8 cellular contexts compared by ENCODE assay signal in the genomic region with DNA sequence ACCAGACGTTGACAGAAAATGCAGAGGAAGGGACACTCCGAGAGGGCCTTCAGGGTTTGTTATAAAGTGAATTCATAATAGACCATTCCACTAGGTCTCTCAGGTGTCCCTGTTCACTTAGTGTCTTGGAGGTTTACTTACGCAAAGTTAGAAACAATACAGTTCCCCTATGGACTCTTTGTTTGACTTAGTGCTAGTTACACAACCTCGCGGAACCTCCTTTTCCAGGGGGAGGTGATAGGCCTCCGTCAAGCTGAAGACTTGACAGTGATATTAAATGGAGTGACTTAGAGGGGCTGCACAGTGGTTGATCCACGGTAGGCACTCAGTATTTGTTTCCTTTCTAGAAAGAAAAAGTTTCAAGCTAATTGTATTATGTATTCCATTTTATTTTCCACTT. TPM values are rescaled to one million over a fixed set of nuclear protein-coding genes. Genes with fewer than 3 reads are reported as not detected.
DNase-seq lines count a peak whose midpoint lies in the region; ATAC-seq and TF ChIP-seq lines count a peak whose summit lies in the region.

No MANE protein-coding gene starts in this region.

- H3K27me3 Mint-ChIP-seq in Calu3 (ENCODE audit: unreplicated experiment) (no peaks in the 10 kb centered on the region), osteocyte (ENCODE audit: unreplicated experiment) (no peaks in the 10 kb centered on the region)
- H3K27me3 Mint-ChIP-seq in effector memory CD8-positive, alpha-beta T cell: no peaks in the 10 kb centered on the region

- H3K9me3 Mint-ChIP-seq in Calu3 (ENCODE audit: low read depth, unreplicated experiment) (no peaks in the 10 kb centered on the region), osteocyte (ENCODE audit: unreplicated experiment) (no peaks in the 10 kb centered on the region)
- H3K9me3 Mint-ChIP-seq in effector memory CD8-positive, alpha-beta T cell: no peaks in the 10 kb centered on the region

- intact Hi-C loops in Calu3 (cut with micrococcal nuclease; ENCODE audit: unreplicated experiment): loop anchor here (2.0 kb wide), 1 partner anchor 57 kb away; no protein-coding TSS in a partner anchor

- ATAC-seq in effector memory CD8-positive, alpha-beta T cell (replicated peaks): no peak

- no TSS peak for BruUV-seq in Calu3 (replicated peaks; lab: Mats Ljungman, UMichigan)

- H3K27ac Mint-ChIP-seq in Calu3 (ENCODE audit: unreplicated experiment) (peak overlapping the region; percentile 89), osteocyte (ENCODE audit: unreplicated experiment) (peak overlapping the region; percentile 76)
- peak overlapping the region; percentile 99 to 100 for H3K27ac Mint-ChIP-seq in effector memory CD8-positive, alpha-beta T cell

- H3K36me3 Mint-ChIP-seq in Calu3 (ENCODE audit: insufficient read depth, unreplicated experiment) (peaks cover 81% of the 10 kb centered on the region), osteocyte (ENCODE audit: unreplicated experiment) (peaks cover 25% of the 10 kb centered on the region)
- H3K36me3 Mint-ChIP-seq in effector memory CD8-positive, alpha-beta T cell (ENCODE audit: insufficient read depth): peaks cover 36% of the 10 kb centered on the region

- no peak for TF ChIP-seq CTCF in Calu3 (IDR thresholded peaks at IDR 0.05; ENCODE audit: unreplicated experiment)
- no peak for TF ChIP-seq CTCF in osteocyte (IDR thresholded peaks at IDR 0.05)

- DNase-seq in Calu3: no peak
- DNase-seq in NOMO-1 treated with dmso at 0.1 percent for 144 hours (lab: John Stamatoyannopoulos, UW; ENCODE audit: unreplicated experiment): peak; percentile 57
- no peak for DNase-seq in effector memory CD8-positive, alpha-beta T cell
- no peak for DNase-seq in osteocyte (ENCODE audit: extremely low spot score, unreplicated experiment)
- DNase-seq in AG08395 (ENCODE audit: low spot score): no peak
- DNase-seq in NCI-H146 treated with DMSO at 0.1 percent for 48 hours (lab: John Stamatoyannopoulos, UW; ENCODE audit: unreplicated experiment): no peak
- no peak for DNase-seq in GM19240 (ENCODE audit: insufficient read length, low spot score)
- no peak for DNase-seq in EL

- peaks cover 27% of the 10 kb centered on the region for H3K4me1 Mint-ChIP-seq in Calu3 (ENCODE audit: low read depth, unreplicated experiment)
- peaks cover 28 to 48% of the 10 kb centered on the region in 2 donors for H3K4me1 Mint-ChIP-seq in effector memory CD8-positive, alpha-beta T cell (ENCODE audit: low read depth in 2 of 2)
- peaks cover 32% of the 10 kb centered on the region for H3K4me1 Mint-ChIP-seq in osteocyte (ENCODE audit: unreplicated experiment)

- CTCF ChIA-PET in Calu3 (lab: Charles Lee): interaction anchor here (0.6 kb wide), 2 partner anchors 233 to 320 kb away, joined by 4 to 5 read pairs; no protein-coding TSS in a partner anchor

- H3K4me3 Mint-ChIP-seq in Calu3 (ENCODE audit: low read depth, unreplicated experiment) (peak overlapping the region; percentile 86), osteocyte (ENCODE audit: unreplicated experiment) (peak overlapping the region; percentile 89)
- peak overlapping the region; percentile 86 to 90 for H3K4me3 Mint-ChIP-seq in effector memory CD8-positive, alpha-beta T cell

RNA-seq across cellular contexts. Expression of a gene that starts 1.3 kb away (rescaled TPM):
- total RNA-seq in Calu3 (2022): 404 and 410 TPM in 2 replicates
- total RNA-seq in osteocyte: 159 and 161 TPM in 2 replicates

RNA-seq across cellular contexts. Expression of a gene that starts 1.7 kb away (rescaled TPM):
- 20.0 and 22.3 TPM in 2 replicates for total RNA-seq in Calu3 (2022)
- 20.3 and 21.6 TPM in 2 replicates for total RNA-seq in osteocyte

RNA-seq across cellular contexts. Expression of a gene that starts 56.3 kb away (rescaled TPM):
- total RNA-seq in Calu3 (2022): 12.9 and 17.0 TPM in 2 replicates
- total RNA-seq in osteocyte: 23.3 and 24.2 TPM in 2 replicates
